In genomic region chr4:116015549-116015948, GRCh38 we compare ENCODE assay signal across 1 cellular context.
TF ChIP-seq lines count a peak whose summit lies in the region.

No MANE protein-coding gene starts in this region.

TF ChIP-seq in liver, 16 proteins besides CTCF, POLR2A, EP300 and RAD21 (continued from another document):
- TF ChIP-seq REST (IDR thresholded peaks at IDR 0.05) (no peak), YY1 (IDR thresholded peaks at IDR 0.05) (no peak), RXRA (IDR thresholded peaks at IDR 0.05) (no peak), JUND (IDR thresholded peaks at IDR 0.05) (no peak), EGR1 (IDR thresholded peaks at IDR 0.05; ENCODE audit: low read depth in 2 of 2) (no peak), ZBTB33 (IDR thresholded peaks at IDR 0.05) (no peak), GABPA (IDR thresholded peaks at IDR 0.05 in 1 of 2, conservative IDR thresholded peaks at IDR 0.05 in 1 of 2) (no peak), FOXA2 (IDR thresholded peaks at IDR 0.05) (no peak), SP1 (IDR thresholded peaks at IDR 0.05) (no peak), HNF4G (IDR thresholded peaks at IDR 0.05) (no peak), MAX (IDR thresholded peaks at IDR 0.05) (no peak)
TF ChIP-seq in liver: peak in this region for 0.
